2 cellular contexts compared by ENCODE assay signal in the genomic region with DNA sequence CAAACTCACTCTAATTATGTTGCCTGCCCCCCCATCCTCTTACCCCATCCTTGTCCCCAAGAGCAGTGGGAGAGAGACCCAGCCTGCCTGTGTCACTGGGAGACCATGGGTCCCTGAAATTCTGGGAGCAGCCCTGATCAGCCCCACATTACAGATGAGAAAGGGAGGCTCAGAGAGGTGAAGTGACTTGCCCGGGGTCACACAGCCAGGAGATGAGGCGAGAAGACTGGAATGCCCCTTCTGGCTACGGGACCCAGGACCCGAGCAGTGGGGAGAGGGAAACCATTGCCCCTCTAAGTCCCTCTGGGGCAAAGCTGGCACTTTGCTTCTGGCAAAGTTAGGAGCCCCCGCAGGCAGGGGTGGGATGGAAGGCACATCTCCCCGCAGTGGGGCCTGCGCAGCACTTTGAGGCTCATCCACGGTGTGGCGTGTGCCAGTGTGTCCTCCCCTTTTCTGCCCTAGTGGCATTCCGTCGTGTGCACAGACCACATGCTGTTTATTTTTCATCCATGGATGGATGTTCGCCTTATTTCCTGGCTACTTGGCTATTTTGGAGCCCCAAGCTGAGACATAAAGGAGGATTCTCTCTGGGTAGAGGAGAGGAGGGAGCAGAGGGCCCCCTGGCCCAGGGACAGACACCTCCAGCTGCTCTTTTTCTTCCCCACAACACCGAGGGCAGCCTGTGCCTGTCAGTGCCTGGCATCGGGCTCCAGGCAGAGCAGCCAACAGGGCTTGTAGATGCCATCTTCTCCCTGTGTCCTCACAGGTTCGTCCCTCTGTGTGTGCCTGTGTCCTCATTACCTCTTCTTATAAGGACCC.
TF ChIP-seq lines count a peak whose summit lies in the region.

No MANE protein-coding gene starts in this region.

TF ChIP-seq in K562, 482 proteins besides CTCF, POLR2A, EP300 and RAD21:
- peak; percentile 15; the same call in 1 of the 2 replicates for TF ChIP-seq BCOR (IDR thresholded peaks at IDR 0.05)
- peak; percentile 63 for TF ChIP-seq ZFP36 (IDR thresholded peaks at IDR 0.05; ENCODE audit: low read depth, low read length, partially characterized antibody)
- TF ChIP-seq, protein P1, sequence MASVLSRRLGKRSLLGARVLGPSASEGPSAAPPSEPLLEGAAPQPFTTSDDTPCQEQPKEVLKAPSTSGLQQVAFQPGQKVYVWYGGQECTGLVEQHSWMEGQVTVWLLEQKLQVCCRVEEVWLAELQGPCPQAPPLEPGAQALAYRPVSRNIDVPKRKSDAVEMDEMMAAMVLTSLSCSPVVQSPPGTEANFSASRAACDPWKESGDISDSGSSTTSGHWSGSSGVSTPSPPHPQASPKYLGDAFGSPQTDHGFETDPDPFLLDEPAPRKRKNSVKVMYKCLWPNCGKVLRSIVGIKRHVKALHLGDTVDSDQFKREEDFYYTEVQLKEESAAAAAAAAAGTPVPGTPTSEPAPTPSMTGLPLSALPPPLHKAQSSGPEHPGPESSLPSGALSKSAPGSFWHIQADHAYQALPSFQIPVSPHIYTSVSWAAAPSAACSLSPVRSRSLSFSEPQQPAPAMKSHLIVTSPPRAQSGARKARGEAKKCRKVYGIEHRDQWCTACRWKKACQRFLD (CRISPR knock-in tag; IDR thresholded peaks at IDR 0.05): no peak
- TF ChIP-seq RBM25 (IDR thresholded peaks at IDR 0.05; ENCODE audit: low read depth, low read length, severe bottlenecking): peak; percentile 37

TF ChIP-seq in HepG2, 621 proteins besides CTCF, POLR2A, EP300 and RAD21:
- peak; percentile 90 for TF ChIP-seq ZNF768 (CRISPR knock-in tag; IDR thresholded peaks at IDR 0.05)
- TF ChIP-seq, protein P2, sequence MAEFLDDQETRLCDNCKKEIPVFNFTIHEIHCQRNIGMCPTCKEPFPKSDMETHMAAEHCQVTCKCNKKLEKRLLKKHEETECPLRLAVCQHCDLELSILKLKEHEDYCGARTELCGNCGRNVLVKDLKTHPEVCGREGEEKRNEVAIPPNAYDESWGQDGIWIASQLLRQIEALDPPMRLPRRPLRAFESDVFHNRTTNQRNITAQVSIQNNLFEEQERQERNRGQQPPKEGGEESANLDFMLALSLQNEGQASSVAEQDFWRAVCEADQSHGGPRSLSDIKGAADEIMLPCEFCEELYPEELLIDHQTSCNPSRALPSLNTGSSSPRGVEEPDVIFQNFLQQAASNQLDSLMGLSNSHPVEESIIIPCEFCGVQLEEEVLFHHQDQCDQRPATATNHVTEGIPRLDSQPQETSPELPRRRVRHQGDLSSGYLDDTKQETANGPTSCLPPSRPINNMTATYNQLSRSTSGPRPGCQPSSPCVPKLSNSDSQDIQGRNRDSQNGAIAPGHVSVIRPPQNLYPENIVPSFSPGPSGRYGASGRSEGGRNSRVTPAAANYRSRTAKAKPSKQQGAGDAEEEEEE (CRISPR knock-in tag; IDR thresholded peaks at IDR 0.05; ENCODE audit: borderline replicate concordance): no peak
- TF ChIP-seq SOX13 (IDR thresholded peaks at IDR 0.05): no peak
- TF ChIP-seq SOX13 (CRISPR knock-in tag; conservative IDR thresholded peaks at IDR 0.05 in 1 of 2, IDR thresholded peaks at IDR 0.05 in 1 of 2): no peak
- no peak for TF ChIP-seq FLYWCH1 (CRISPR knock-in tag; IDR thresholded peaks at IDR 0.05)
- TF ChIP-seq TBX2 (CRISPR knock-in tag; IDR thresholded peaks at IDR 0.05; ENCODE audit: borderline replicate concordance): no peak
